ENCODE assay signal across 11 cellular contexts in genomic region chr11:61833926-61834277, GRCh38. TPM values are rescaled to one million over a fixed set of nuclear protein-coding genes. Genes with fewer than 3 reads are reported as not detected.
A peak's percentile ranks its signal among the peaks of the same experiment; 100 is the strongest.
DNase-seq lines count a peak whose midpoint lies in the region; ATAC-seq, FAIRE-seq and TF ChIP-seq lines count a peak whose summit lies in the region.
"Had no signal": no experiment of that assay in that cellular context is flagged by ENCODE, and none has a peak within 500 bp of the region (broad histone marks: within the 10 kb centered on the region; RNA-seq: fewer than 3 reads in every experiment).

No MANE protein-coding gene starts in this region.

- H3K36me3 Mint-ChIP-seq in glutamatergic neuron (ENCODE audit: unreplicated experiment) (no peaks in the 10 kb centered on the region), T-cell (no peaks in the 10 kb centered on the region)

- H3K4me3 ChIP-seq in SK-N-MC (peak overlapping the region; percentile 74), gastrocnemius medialis (no peak overlapping the region), breast epithelium (no peak overlapping the region)

- H3K27me3 ChIP-seq in gastrocnemius medialis (peaks cover 5 to 14% (median 7%) of the 10 kb centered on the region in 3 donors), breast epithelium (no peaks in the 10 kb centered on the region)

- H3K4me1 Mint-ChIP-seq in glutamatergic neuron (ENCODE audit: low read depth, unreplicated experiment) (peaks cover 46% of the 10 kb centered on the region), T-cell (peaks cover 29 to 61% (median 30%) of the 10 kb centered on the region in 3 donors)

- intact Hi-C loops in gastrocnemius medialis (cut with DNase I; ENCODE audit: low total_unique reads) (no loop called here), breast epithelium (cut with DNase I; ENCODE audit: low total_unique reads) (no loop called here)

- ATAC-seq in gastrocnemius medialis (peak in 1 of 2 donors; percentile 4), HG02884 (IDR thresholded peaks at IDR 0.05; ENCODE audit: unreplicated experiment) (no peak), T-cell (replicated peaks in 1 of 4) (no peak)

- H3K27me3 Mint-ChIP-seq in glutamatergic neuron (ENCODE audit: unreplicated experiment) (peaks cover 17% of the 10 kb centered on the region), T-cell (peaks cover 0 to 23% of the 10 kb centered on the region in 2 donors)

- H3K4me1 ChIP-seq in gastrocnemius medialis (peaks cover 11 to 15% of the 10 kb centered on the region in 2 donors), breast epithelium (no peaks in the 10 kb centered on the region)

- peak; percentile 20 for FAIRE-seq in GM12891 (lab: Jason Lieb, UNC)
- FAIRE-seq: G401.6 had no signal

- peak overlapping the region; percentile 94 for H3K27ac Mint-ChIP-seq in glutamatergic neuron (ENCODE audit: unreplicated experiment)
- H3K27ac Mint-ChIP-seq in T-cell, result peak overlapping the region in 1 of 2 donors; percentile 69

- in situ Hi-C loops in gastrocnemius medialis (cut with MboI; ENCODE audit: low sequenced_read_pairs in 4 of 4), result no loop called here

- no peak for DNase-seq in GM12891 (ENCODE audit: insufficient read length, low spot score)
- no peak for DNase-seq in SK-N-MC (ENCODE audit: low read depth, low spot score)
- DNase-seq in glutamatergic neuron, result no peak
- DNase-seq in gastrocnemius medialis, result no peak
- no peak for DNase-seq in T-cell
- no peak for DNase-seq in breast epithelium (ENCODE audit: low spot score in 2 of 2)
- no peak for DNase-seq in pons (ENCODE audit: low spot score)
- DNase-seq: activated CD4-positive, alpha-beta T cell treated with anti-CD3 and anti-CD28 coated beads, Interleukin-2, amount 50 U/mL, for 4 hours; NCI-H524 treated with DMSO at 0.1 percent for 48 hours had no signal

- TF ChIP-seq CTCF in glutamatergic neuron (IDR thresholded peaks at IDR 0.05; ENCODE audit: partially characterized antibody, unreplicated experiment) (no peak), gastrocnemius medialis (IDR thresholded peaks at IDR 0.05 in 4 of 5, conservative IDR thresholded peaks at IDR 0.05 in 1 of 5) (no peak), breast epithelium (IDR thresholded peaks at IDR 0.05) (no peak)

- H3K9ac ChIP-seq in SK-N-MC (ENCODE audit: insufficient read length), result peak overlapping the region; percentile 55

- TF ChIP-seq POLR2A in GM12891 (IDR thresholded peaks at IDR 0.05; ENCODE audit: low read depth, low read length) (no peak), gastrocnemius medialis (IDR thresholded peaks at IDR 0.05) (no peak), breast epithelium (IDR thresholded peaks at IDR 0.05) (no peak)

- H3K27ac ChIP-seq in SK-N-MC, result peak overlapping the region; percentile 99
- H3K27ac ChIP-seq in gastrocnemius medialis, result peak overlapping the region; percentile 38 to 65 (median 53)
- H3K27ac ChIP-seq in breast epithelium, result no peak overlapping the region

- H3K9me3 Mint-ChIP-seq in glutamatergic neuron (ENCODE audit: unreplicated experiment) (peaks cover 11% of the 10 kb centered on the region), T-cell (no peaks in the 10 kb centered on the region)

- H3K4me3 Mint-ChIP-seq in glutamatergic neuron (ENCODE audit: unreplicated experiment) (peak overlapping the region; percentile 83), T-cell (peak overlapping the region in 1 of 3 donors; percentile 61)

- no peaks in the 10 kb centered on the region for H3K9me3 ChIP-seq in SK-N-MC (ENCODE audit: low read depth, low read length)
- H3K9me3 ChIP-seq in gastrocnemius medialis, result no peaks in the 10 kb centered on the region
- no peaks in the 10 kb centered on the region for H3K9me3 ChIP-seq in breast epithelium

- peaks cover 52% of the 10 kb centered on the region for H3K36me3 ChIP-seq in SK-N-MC (ENCODE audit: insufficient read depth, low read length)
- H3K36me3 ChIP-seq in gastrocnemius medialis, result no peaks in the 10 kb centered on the region
- no peaks in the 10 kb centered on the region for H3K36me3 ChIP-seq in breast epithelium

- CTCF ChIA-PET in T-cell (lab: Charles Lee), result interaction anchor here (0.6 to 1.2 kb wide), 3 partner anchors 36 to 197 kb away, joined by 5 to 7 read pairs (median 6); no protein-coding TSS in a partner anchor

- POLR2A ChIA-PET in T-cell (lab: Charles Lee), result no interaction called here

TF ChIP-seq in GM12891, 5 proteins besides CTCF, POLR2A, EP300 and RAD21:
- TF ChIP-seq TAF1 (IDR thresholded peaks at IDR 0.05; ENCODE audit: low read depth, low read length), result no peak

RNA-seq across cellular contexts. Expression of gene FADS2, which starts 5.8 kb away (rescaled TPM):
- polyA plus RNA-seq in GM12891 (2012; ENCODE audit: low read depth, missing spikeins), result 85.3 TPM
- total RNA-seq in glutamatergic neuron (ENCODE audit: unreplicated experiment) (701 TPM), gastrocnemius medialis (1 to 10 TPM; 1.5 to 6.4 (median 4.0) TPM), T-cell (10 to 100 TPM in 1 of 5 donors, 1 to 10 TPM in 4; 1.9 to 20.9 (median 2.7) TPM), breast epithelium (10 to 100 TPM in 1 of 3 donors, 1 to 10 TPM in 2; 5.6 to 35.8 (median 7.5) TPM)

RNA-seq across cellular contexts. Expression of gene FADS1, which starts 17.1 kb away (rescaled TPM):
- 9.4 TPM for polyA plus RNA-seq in GM12891 (2012; ENCODE audit: low read depth, missing spikeins)
- total RNA-seq in glutamatergic neuron (ENCODE audit: unreplicated experiment) (155 TPM), gastrocnemius medialis (100 to 1,000 TPM in 1 of 4 donors, 10 to 100 TPM in 3; 25.4 to 209 (median 62.5) TPM), T-cell (1 to 10 TPM; 1.9 to 8.8 (median 2.9) TPM), breast epithelium (100 to 1,000 TPM in 1 of 3 donors, 10 to 100 TPM in 1, 1 to 10 TPM in 1; 8.8 to 112 (median 15.1) TPM)

RNA-seq across cellular contexts. Expression of gene FEN1, which starts 41.2 kb away (rescaled TPM):
- 73.7 TPM for polyA plus RNA-seq in GM12891 (2012; ENCODE audit: low read depth, missing spikeins)
- total RNA-seq in glutamatergic neuron (ENCODE audit: unreplicated experiment), result 15.2 TPM
- 10 to 100 TPM in 2 of 4 donors, 1 to 10 TPM in 2; 7.4 to 15.7 (median 9.5) TPM for total RNA-seq in gastrocnemius medialis
- 10 to 100 TPM in 4 of 5 donors, 1 to 10 TPM in 1; 8.5 to 12.6 (median 10.9) TPM for total RNA-seq in T-cell
- total RNA-seq in breast epithelium, result 1 to 10 TPM; 5.9 to 9.2 (median 8.5) TPM

RNA-seq across cellular contexts. Expression of gene TMEM258, which starts 41.5 kb away (rescaled TPM):
- 340 TPM for polyA plus RNA-seq in GM12891 (2012; ENCODE audit: low read depth, missing spikeins)
- 82.7 TPM for total RNA-seq in glutamatergic neuron (ENCODE audit: unreplicated experiment)
- total RNA-seq in gastrocnemius medialis, result 10 to 100 TPM; 36.5 to 51.8 (median 47.2) TPM
- total RNA-seq in T-cell, result 10 to 100 TPM; 68.1 to 96.0 (median 87.8) TPM
- total RNA-seq in breast epithelium, result 10 to 100 TPM; 35.4 to 55.4 (median 35.7) TPM

RNA-seq across cellular contexts. Expression of gene FADS3, which starts 57.4 kb away (rescaled TPM):
- 4.0 TPM for polyA plus RNA-seq in GM12891 (2012; ENCODE audit: low read depth, missing spikeins)
- total RNA-seq in glutamatergic neuron (ENCODE audit: unreplicated experiment) (9.7 TPM), gastrocnemius medialis (100 to 1,000 TPM in 2 of 4 donors, 10 to 100 TPM in 2; 40.7 to 196 (median 89.0) TPM), T-cell (10 to 100 TPM in 3 of 5 donors, 1 to 10 TPM in 2; 6.5 to 17.1 (median 10.5) TPM), breast epithelium (100 to 1,000 TPM in 2 of 3 donors, 10 to 100 TPM in 1; 38.8 to 156 (median 112) TPM)

Comparison
In these comparisons a context has a peak if more than half of its experiments do, and no peak if none do; other contexts are left out.
1. H3K27ac ChIP-seq: peak in SK-N-MC (single experiment) and gastrocnemius medialis (4 of 4); none in breast epithelium (0 of 2).
2. RNA of gene FADS2, which starts 5.8 kb away (total RNA-seq): 701 TPM in glutamatergic neuron (single experiment); 5.6 to 35.8 TPM in breast epithelium, 1.5 to 6.4 TPM in gastrocnemius medialis and 1.9 to 20.9 TPM in T-cell; every median in the first group is over 10 times any median in the second.